Comparison of ENCODE assay signal across 25 cellular contexts in genomic region chr17:36118477-36119353, GRCh38. TPM values are rescaled to one million over a fixed set of nuclear protein-coding genes. Genes with fewer than 3 reads are reported as not detected.
A peak's percentile ranks its signal among the peaks of the same experiment; 100 is the strongest.
DNase-seq lines count a peak whose midpoint lies in the region; ATAC-seq and TF ChIP-seq lines count a peak whose summit lies in the region.
"Had no signal": no experiment of that assay in that cellular context is flagged by ENCODE, and none has a peak within 500 bp of the region (broad histone marks: within the 10 kb centered on the region; RNA-seq: fewer than 3 reads in every experiment).

No MANE protein-coding gene starts in this region.

- H3K27me3 ChIP-seq in Panc1 (ENCODE audit: control insufficient read depth, insufficient read depth, low read length), result no peaks in the 10 kb centered on the region
- H3K27me3 ChIP-seq in endodermal cell (ENCODE audit: control insufficient read depth, insufficient read depth, low read length, poor library complexity, severe bottlenecking), result no peaks in the 10 kb centered on the region
- H3K27me3 ChIP-seq: ascending aorta, SJCRH30 had no signal

- peaks cover 13% of the 10 kb centered on the region for H3K27me3 Mint-ChIP-seq in stimulated activated naive CD8-positive, alpha-beta T cell treated with anti-CD3 and anti-CD28 coated beads, Interleukin-15, Interleukin-2, amounts not matched to agents 100 ng/mL and 50 ng/mL, for 24 hours
- peaks cover 12% of the 10 kb centered on the region for H3K27me3 Mint-ChIP-seq in stimulated activated naive CD8-positive, alpha-beta T cell treated with anti-CD3 and anti-CD28 coated beads, Interleukin-15, amount 100 ng/mL, for 72 hours
- H3K27me3 Mint-ChIP-seq in endodermal cell (ENCODE audit: insufficient read depth), result peaks cover 10% of the 10 kb centered on the region
- no peaks in the 10 kb centered on the region for H3K27me3 Mint-ChIP-seq in progenitor cell of endocrine pancreas
- H3K27me3 Mint-ChIP-seq: naive B cell had no signal

- BruUV-seq in Panc1 (replicated peaks; lab: Mats Ljungman, UMichigan), result no TSS peak

- H3K4me3 Mint-ChIP-seq in stimulated activated naive CD8-positive, alpha-beta T cell treated with anti-CD3 and anti-CD28 coated beads, Interleukin-15, Interleukin-2, amounts not matched to agents 100 ng/mL and 50 ng/mL, for 24 hours, result peak overlapping the region; percentile 42
- no peak overlapping the region for H3K4me3 Mint-ChIP-seq in stimulated activated naive CD8-positive, alpha-beta T cell treated with anti-CD3 and anti-CD28 coated beads, Interleukin-15, amount 100 ng/mL, for 72 hours
- H3K4me3 Mint-ChIP-seq in endodermal cell (no peak overlapping the region), progenitor cell of endocrine pancreas (ENCODE audit: low read depth) (no peak overlapping the region)
- H3K4me3 Mint-ChIP-seq: activated naive CD4-positive, alpha-beta T cell treated with anti-CD3 and anti-CD28 coated beads, Interleukin-2, amount 10 ng/mL, durations not matched to agents 7 days and 5 days; HFFc6; T-helper 17 cell had no signal

- H3K36me3 ChIP-seq in Panc1 (ENCODE audit: control insufficient read depth, insufficient read depth, low read length), result no peaks in the 10 kb centered on the region
- no peaks in the 10 kb centered on the region for H3K36me3 ChIP-seq in endodermal cell (ENCODE audit: control insufficient read depth, insufficient read depth, low read length)
- H3K36me3 ChIP-seq: ascending aorta, heart left ventricle, SJCRH30 had no signal

- H3K4me1 ChIP-seq in Panc1 (ENCODE audit: control insufficient read depth, insufficient read depth, low read length), result no peaks in the 10 kb centered on the region
- no peaks in the 10 kb centered on the region for H3K4me1 ChIP-seq in endodermal cell (ENCODE audit: control insufficient read depth, insufficient read depth, low read length)
- H3K4me1 ChIP-seq: ascending aorta, heart left ventricle, SJCRH30 had no signal

- no peak overlapping the region for H3K4me3 ChIP-seq in Panc1 (ENCODE audit: low read depth in 2 of 2, low read length in 2 of 2)
- no peak overlapping the region for H3K4me3 ChIP-seq in endodermal cell (ENCODE audit: low read length)
- H3K4me3 ChIP-seq: ascending aorta, dorsolateral prefrontal cortex, heart left ventricle, SJCRH30 had no signal

- H3K27ac Mint-ChIP-seq in stimulated activated naive CD8-positive, alpha-beta T cell treated with anti-CD3 and anti-CD28 coated beads, Interleukin-15, Interleukin-2, amounts not matched to agents 100 ng/mL and 50 ng/mL, for 24 hours, result peak overlapping the region; percentile 80
- H3K27ac Mint-ChIP-seq in stimulated activated naive CD8-positive, alpha-beta T cell treated with anti-CD3 and anti-CD28 coated beads, Interleukin-15, amount 100 ng/mL, for 72 hours, result no peak overlapping the region
- H3K27ac Mint-ChIP-seq in endodermal cell (no peak overlapping the region), progenitor cell of endocrine pancreas (no peak overlapping the region)
- H3K27ac Mint-ChIP-seq: activated naive CD4-positive, alpha-beta T cell treated with anti-CD3 and anti-CD28 coated beads, Interleukin-2, amount 10 ng/mL, durations not matched to agents 7 days and 5 days; HFFc6; T-helper 17 cell had no signal

- DNase-seq in stimulated activated naive CD8-positive, alpha-beta T cell treated with anti-CD3 and anti-CD28 coated beads, Interleukin-15, amount 100 ng/mL, for 72 hours, result no peak
- DNase-seq in Panc1 (ENCODE audit: low read depth, low spot score) (no peak), endodermal cell (no peak), progenitor cell of endocrine pancreas (ENCODE audit: low spot score, unreplicated experiment) (no peak), DMS153 treated with DMSO at 0.1 percent for 48 hours (lab: John Stamatoyannopoulos, UW; ENCODE audit: unreplicated experiment) (no peak), retina (no peak)
- DNase-seq: activated CD4-positive, alpha-beta T cell treated with anti-CD3 and anti-CD28 coated beads, Interleukin-2, amount 50 U/mL, for 1 hour; activated naive CD4-positive, alpha-beta T cell treated with anti-CD3 and anti-CD28 coated beads, Interleukin-2, amount 10 ng/mL, durations not matched to agents 7 days and 5 days; caudate nucleus; dorsolateral prefrontal cortex; GDM1; heart left ventricle; HFFc6; Karpas-422; left colon; mesenchymal stem cell; naive B cell; NCI-H187; NCI-H2227 treated with DMSO at 0.1 percent for 48 hours; SJCRH30; T-helper 17 cell had no signal

- 91 to 96% methylated on average over 11 of the region's 12 CpGs for WGBS in endodermal cell (ENCODE audit: insufficient coverage in 1 of 2, insufficient read length in 1 of 2), 2 experiments

- in situ Hi-C loops in Panc1 (cut with HindIII; ENCODE audit: low pct_unique_long_range_greater_than_20kb, low sequenced_read_pairs), result no loop called here

- no peak overlapping the region for H3K27ac ChIP-seq in Panc1 (ENCODE audit: low read length)
- H3K27ac ChIP-seq in endodermal cell (ENCODE audit: low read depth, low read length), result no peak overlapping the region
- H3K27ac ChIP-seq: ascending aorta, dorsolateral prefrontal cortex, heart left ventricle, SJCRH30 had no signal

- ATAC-seq in stimulated activated naive CD8-positive, alpha-beta T cell treated with anti-CD3 and anti-CD28 coated beads, Interleukin-15, amount 100 ng/mL, for 72 hours, result no peak
- peak; percentile 78 for ATAC-seq in Panc1
- ATAC-seq: sciatic nerve, T-helper 17 cell had no signal

- intact Hi-C loops in Panc1 (cut with micrococcal nuclease; ENCODE audit: unreplicated experiment), result no loop called here

- peaks cover 3% of the 10 kb centered on the region for H3K36me3 Mint-ChIP-seq in stimulated activated naive CD8-positive, alpha-beta T cell treated with anti-CD3 and anti-CD28 coated beads, Interleukin-15, Interleukin-2, amounts not matched to agents 100 ng/mL and 50 ng/mL, for 24 hours (ENCODE audit: low read depth)
- H3K36me3 Mint-ChIP-seq in endodermal cell (ENCODE audit: low read depth) (no peaks in the 10 kb centered on the region), progenitor cell of endocrine pancreas (ENCODE audit: insufficient read depth) (no peaks in the 10 kb centered on the region)
- H3K36me3 Mint-ChIP-seq: activated naive CD4-positive, alpha-beta T cell treated with anti-CD3 and anti-CD28 coated beads, Interleukin-2, amount 10 ng/mL, durations not matched to agents 7 days and 5 days; naive B cell had no signal

- peaks cover 42% of the 10 kb centered on the region for H3K4me1 Mint-ChIP-seq in stimulated activated naive CD8-positive, alpha-beta T cell treated with anti-CD3 and anti-CD28 coated beads, Interleukin-15, Interleukin-2, amounts not matched to agents 100 ng/mL and 50 ng/mL, for 24 hours (ENCODE audit: low read depth)
- peaks cover 24% of the 10 kb centered on the region for H3K4me1 Mint-ChIP-seq in stimulated activated naive CD8-positive, alpha-beta T cell treated with anti-CD3 and anti-CD28 coated beads, Interleukin-15, amount 100 ng/mL, for 72 hours
- no peaks in the 10 kb centered on the region for H3K4me1 Mint-ChIP-seq in endodermal cell
- peaks cover 3% of the 10 kb centered on the region for H3K4me1 Mint-ChIP-seq in progenitor cell of endocrine pancreas (ENCODE audit: low read depth)
- H3K4me1 Mint-ChIP-seq: activated naive CD4-positive, alpha-beta T cell treated with anti-CD3 and anti-CD28 coated beads, Interleukin-2, amount 10 ng/mL, durations not matched to agents 7 days and 5 days; T-helper 17 cell had no signal

- H3K9me3 ChIP-seq in Panc1 (ENCODE audit: control insufficient read depth, insufficient read depth, low read depth, low read length) (no peaks in the 10 kb centered on the region), endodermal cell (ENCODE audit: control insufficient read depth, low read length) (no peaks in the 10 kb centered on the region)
- H3K9me3 ChIP-seq: ascending aorta, SJCRH30 had no signal

- H3K9me3 Mint-ChIP-seq in stimulated activated naive CD8-positive, alpha-beta T cell treated with anti-CD3 and anti-CD28 coated beads, Interleukin-15, Interleukin-2, amounts not matched to agents 100 ng/mL and 50 ng/mL, for 24 hours, result peaks cover 4% of the 10 kb centered on the region
- peaks cover 0 to 15% of the 10 kb centered on the region in 2 donors for H3K9me3 Mint-ChIP-seq in stimulated activated naive CD8-positive, alpha-beta T cell treated with anti-CD3 and anti-CD28 coated beads, Interleukin-15, amount 100 ng/mL, for 72 hours
- H3K9me3 Mint-ChIP-seq in endodermal cell, result peaks cover 4% of the 10 kb centered on the region
- H3K9me3 Mint-ChIP-seq in progenitor cell of endocrine pancreas (ENCODE audit: low read depth), result no peaks in the 10 kb centered on the region
- H3K9me3 Mint-ChIP-seq: activated naive CD4-positive, alpha-beta T cell treated with anti-CD3 and anti-CD28 coated beads, Interleukin-2, amount 10 ng/mL, durations not matched to agents 7 days and 5 days had no signal

- POLR2A ChIA-PET in Panc1 (lab: Charles Lee), result no interaction called here

- CTCF ChIA-PET in Panc1 (lab: Charles Lee), result interaction anchor here (0.6 kb wide), 1 partner anchor 93 kb away, joined by 5 read pairs; no protein-coding TSS in a partner anchor

- peak; percentile 8; the same call in 1 of the 2 replicates for TF ChIP-seq CTCF in Panc1 (IDR thresholded peaks at IDR 0.05)
- TF ChIP-seq CTCF in endodermal cell (conservative IDR thresholded peaks at IDR 0.05), result peak; percentile 12
- no peak for TF ChIP-seq CTCF in progenitor cell of endocrine pancreas (IDR thresholded peaks at IDR 0.05; ENCODE audit: unreplicated experiment)

- no peak overlapping the region for H3K9ac ChIP-seq in endodermal cell (ENCODE audit: extremely low read depth, low read length, poor library complexity, severe bottlenecking)

RNA-seq across cellular contexts. Expression of gene CCL4, which starts 15.1 kb away (rescaled TPM):
- total RNA-seq in Panc1 (2021; ENCODE audit: unreplicated experiment) (0.51 TPM), endodermal cell (not detected), progenitor cell of endocrine pancreas (not detected in 2 replicates)
- polyA plus RNA-seq in Panc1 (2012; ENCODE audit: insufficient read length), result not detected
- polyA plus RNA-seq in endodermal cell (2013, experiment 1 of 2), result not detected
- polyA plus RNA-seq in endodermal cell (2013, experiment 2 of 2), result not detected
- total RNA-seq: ascending aorta, HFFc6, SJCRH30 had no signal

RNA-seq across cellular contexts. Expression of gene CCL3, which starts 28.8 kb away (rescaled TPM):
- total RNA-seq in Panc1 (2021; ENCODE audit: unreplicated experiment) (1.1 TPM), endodermal cell (not detected), progenitor cell of endocrine pancreas (not detected in 2 replicates)
- not detected for polyA plus RNA-seq in Panc1 (2012; ENCODE audit: insufficient read length)
- not detected for polyA plus RNA-seq in endodermal cell (2013, experiment 1 of 2)
- polyA plus RNA-seq in endodermal cell (2013, experiment 2 of 2), result not detected
- total RNA-seq: ascending aorta, HFFc6, SJCRH30 had no signal

RNA-seq across cellular contexts. Expression of gene CCL18, which starts 54.6 kb away (rescaled TPM):
- total RNA-seq in Panc1 (2021; ENCODE audit: unreplicated experiment), result not detected
- polyA plus RNA-seq in Panc1 (2012; ENCODE audit: insufficient read length), result not detected
- total RNA-seq in endodermal cell, result not detected
- not detected for polyA plus RNA-seq in endodermal cell (2013, experiment 1 of 2)
- not detected for polyA plus RNA-seq in endodermal cell (2013, experiment 2 of 2)
- total RNA-seq in progenitor cell of endocrine pancreas, result not detected in 2 replicates
- total RNA-seq: ascending aorta, HFFc6, SJCRH30, T-helper 17 cell, urinary bladder had no signal

RNA-seq across cellular contexts. Expression of gene TBC1D3B, which starts 57.7 kb away (rescaled TPM):
- 7.4 TPM for total RNA-seq in Panc1 (2021; ENCODE audit: unreplicated experiment)
- 5.0 TPM for polyA plus RNA-seq in Panc1 (2012; ENCODE audit: insufficient read length)
- 10 to 100 TPM; 13.1 to 18.4 TPM for total RNA-seq in endodermal cell
- polyA plus RNA-seq in endodermal cell (2013, experiment 1 of 2), result 2.9 TPM
- 4.7 TPM for polyA plus RNA-seq in endodermal cell (2013, experiment 2 of 2)
- total RNA-seq in progenitor cell of endocrine pancreas, result 27.1 and 30.1 TPM in 2 replicates
- total RNA-seq: ascending aorta had no signal
